Comparison of ENCODE assay signal across 2 cellular contexts in the genomic region with DNA sequence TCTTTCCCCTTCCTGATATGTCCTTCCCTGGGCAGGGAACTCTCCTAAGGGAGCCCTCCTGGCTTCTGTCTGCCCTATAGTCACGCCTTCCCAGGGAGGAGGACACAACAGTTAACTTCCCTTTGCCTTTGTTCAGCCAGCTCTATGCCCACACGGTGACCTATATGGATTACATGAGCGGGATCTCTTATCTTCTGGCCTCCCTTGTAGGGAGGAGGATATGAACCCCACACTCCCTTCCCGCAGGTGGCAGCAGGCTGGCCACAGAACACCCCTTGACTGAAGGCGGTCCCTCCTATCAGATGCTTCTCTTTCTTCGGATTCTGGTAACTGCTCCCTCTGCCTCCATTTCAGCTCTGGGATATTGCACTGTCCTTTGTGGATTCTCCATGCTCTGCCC.
TF ChIP-seq lines count a peak whose summit lies in the region.

No MANE protein-coding gene starts in this region.

TF ChIP-seq in HepG2, 621 proteins besides CTCF, POLR2A, EP300 and RAD21 (continues in another document):
- TF ChIP-seq RARA (CRISPR knock-in tag; IDR thresholded peaks at IDR 0.05) (peak; percentile 61), JARID2 (CRISPR knock-in tag; IDR thresholded peaks at IDR 0.05; ENCODE audit: insufficient replicate concordance) (no peak), MAFF (IDR thresholded peaks at IDR 0.05; ENCODE audit: low read depth, low read length) (no peak), TGIF2 (CRISPR knock-in tag; IDR thresholded peaks at IDR 0.05) (peak; percentile 26; the same call in 1 of the 2 replicates), SOX13 (IDR thresholded peaks at IDR 0.05) (no peak), SOX13 (CRISPR knock-in tag; conservative IDR thresholded peaks at IDR 0.05 in 1 of 2, IDR thresholded peaks at IDR 0.05 in 1 of 2) (peak in 1 of 2 experiments; percentile 47; a peak in 2 of 4 replicates), AKAP8 (CRISPR knock-in tag; IDR thresholded peaks at IDR 0.05) (no peak), ZNF230 (CRISPR knock-in tag; IDR thresholded peaks at IDR 0.05) (no peak), PPARG (CRISPR knock-in tag; conservative IDR thresholded peaks at IDR 0.05) (0 out of 2 replicates have a peak, but pooled peaks have one; percentile 4), RXRA (CRISPR knock-in tag; IDR thresholded peaks at IDR 0.05) (peak; percentile 38; the same call in 1 of the 2 replicates), YEATS2 (CRISPR knock-in tag; IDR thresholded peaks at IDR 0.05; ENCODE audit: borderline replicate concordance) (0 out of 2 replicates have a peak, but pooled peaks have one; percentile 17), ZNF350 (CRISPR knock-in tag; IDR thresholded peaks at IDR 0.05; ENCODE audit: borderline replicate concordance, low read depth) (0 out of 2 replicates have a peak, but pooled peaks have one; percentile 25), ETV5 (CRISPR knock-in tag; IDR thresholded peaks at IDR 0.05; ENCODE audit: borderline replicate concordance) (0 out of 2 replicates have a peak, but pooled peaks have one; percentile 22)
- TF ChIP-seq, protein P1, sequence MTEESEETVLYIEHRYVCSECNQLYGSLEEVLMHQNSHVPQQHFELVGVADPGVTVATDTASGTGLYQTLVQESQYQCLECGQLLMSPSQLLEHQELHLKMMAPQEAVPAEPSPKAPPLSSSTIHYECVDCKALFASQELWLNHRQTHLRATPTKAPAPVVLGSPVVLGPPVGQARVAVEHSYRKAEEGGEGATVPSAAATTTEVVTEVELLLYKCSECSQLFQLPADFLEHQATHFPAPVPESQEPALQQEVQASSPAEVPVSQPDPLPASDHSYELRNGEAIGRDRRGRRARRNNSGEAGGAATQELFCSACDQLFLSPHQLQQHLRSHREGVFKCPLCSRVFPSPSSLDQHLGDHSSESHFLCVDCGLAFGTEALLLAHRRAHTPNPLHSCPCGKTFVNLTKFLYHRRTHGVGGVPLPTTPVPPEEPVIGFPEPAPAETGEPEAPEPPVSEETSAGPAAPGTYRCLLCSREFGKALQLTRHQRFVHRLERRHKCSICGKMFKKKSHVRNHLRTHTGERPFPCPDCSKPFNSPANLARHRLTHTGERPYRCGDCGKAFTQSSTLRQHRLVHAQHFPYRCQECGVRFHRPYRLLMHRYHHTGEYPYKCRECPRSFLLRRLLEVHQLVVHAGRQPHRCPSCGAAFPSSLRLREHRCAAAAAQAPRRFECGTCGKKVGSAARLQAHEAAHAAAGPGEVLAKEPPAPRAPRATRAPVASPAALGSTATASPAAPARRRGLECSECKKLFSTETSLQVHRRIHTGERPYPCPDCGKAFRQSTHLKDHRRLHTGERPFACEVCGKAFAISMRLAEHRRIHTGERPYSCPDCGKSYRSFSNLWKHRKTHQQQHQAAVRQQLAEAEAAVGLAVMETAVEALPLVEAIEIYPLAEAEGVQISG (CRISPR knock-in tag; IDR thresholded peaks at IDR 0.05) = peak; percentile 58
- TF ChIP-seq, protein P2, sequence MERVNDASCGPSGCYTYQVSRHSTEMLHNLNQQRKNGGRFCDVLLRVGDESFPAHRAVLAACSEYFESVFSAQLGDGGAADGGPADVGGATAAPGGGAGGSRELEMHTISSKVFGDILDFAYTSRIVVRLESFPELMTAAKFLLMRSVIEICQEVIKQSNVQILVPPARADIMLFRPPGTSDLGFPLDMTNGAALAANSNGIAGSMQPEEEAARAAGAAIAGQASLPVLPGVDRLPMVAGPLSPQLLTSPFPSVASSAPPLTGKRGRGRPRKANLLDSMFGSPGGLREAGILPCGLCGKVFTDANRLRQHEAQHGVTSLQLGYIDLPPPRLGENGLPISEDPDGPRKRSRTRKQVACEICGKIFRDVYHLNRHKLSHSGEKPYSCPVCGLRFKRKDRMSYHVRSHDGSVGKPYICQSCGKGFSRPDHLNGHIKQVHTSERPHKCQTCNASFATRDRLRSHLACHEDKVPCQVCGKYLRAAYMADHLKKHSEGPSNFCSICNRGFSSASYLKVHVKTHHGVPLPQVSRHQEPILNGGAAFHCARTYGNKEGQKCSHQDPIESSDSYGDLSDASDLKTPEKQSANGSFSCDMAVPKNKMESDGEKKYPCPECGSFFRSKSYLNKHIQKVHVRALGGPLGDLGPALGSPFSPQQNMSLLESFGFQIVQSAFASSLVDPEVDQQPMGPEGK (CRISPR knock-in tag; IDR thresholded peaks at IDR 0.05) = peak; percentile 15; the same call in 1 of the 2 replicates
- TF ChIP-seq, protein P3, sequence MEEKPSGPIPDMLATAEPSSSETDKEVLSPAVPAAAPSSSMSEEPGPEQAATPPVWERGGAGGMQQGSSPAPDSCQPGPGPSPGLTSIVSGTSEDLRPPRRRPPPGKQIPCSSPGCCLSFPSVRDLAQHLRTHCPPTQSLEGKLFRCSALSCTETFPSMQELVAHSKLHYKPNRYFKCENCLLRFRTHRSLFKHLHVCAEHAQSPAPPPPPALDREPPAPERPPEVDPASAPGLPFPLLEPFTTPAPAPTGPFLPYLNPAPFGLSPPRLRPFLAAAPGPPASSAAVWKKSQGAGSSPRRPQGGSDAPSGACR (CRISPR knock-in tag; IDR thresholded peaks at IDR 0.05) = no peak
- TF ChIP-seq, protein P4, sequence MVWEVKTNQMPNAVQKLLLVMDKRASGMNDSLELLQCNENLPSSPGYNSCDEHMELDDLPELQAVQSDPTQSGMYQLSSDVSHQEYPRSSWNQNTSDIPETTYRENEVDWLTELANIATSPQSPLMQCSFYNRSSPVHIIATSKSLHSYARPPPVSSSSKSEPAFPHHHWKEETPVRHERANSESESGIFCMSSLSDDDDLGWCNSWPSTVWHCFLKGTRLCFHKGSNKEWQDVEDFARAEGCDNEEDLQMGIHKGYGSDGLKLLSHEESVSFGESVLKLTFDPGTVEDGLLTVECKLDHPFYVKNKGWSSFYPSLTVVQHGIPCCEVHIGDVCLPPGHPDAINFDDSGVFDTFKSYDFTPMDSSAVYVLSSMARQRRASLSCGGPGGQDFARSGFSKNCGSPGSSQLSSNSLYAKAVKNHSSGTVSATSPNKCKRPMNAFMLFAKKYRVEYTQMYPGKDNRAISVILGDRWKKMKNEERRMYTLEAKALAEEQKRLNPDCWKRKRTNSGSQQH (CRISPR knock-in tag; IDR thresholded peaks at IDR 0.05; ENCODE audit: low read depth) = 0 out of 2 replicates have a peak, but pooled peaks have one; percentile 16
- TF ChIP-seq, protein P5, sequence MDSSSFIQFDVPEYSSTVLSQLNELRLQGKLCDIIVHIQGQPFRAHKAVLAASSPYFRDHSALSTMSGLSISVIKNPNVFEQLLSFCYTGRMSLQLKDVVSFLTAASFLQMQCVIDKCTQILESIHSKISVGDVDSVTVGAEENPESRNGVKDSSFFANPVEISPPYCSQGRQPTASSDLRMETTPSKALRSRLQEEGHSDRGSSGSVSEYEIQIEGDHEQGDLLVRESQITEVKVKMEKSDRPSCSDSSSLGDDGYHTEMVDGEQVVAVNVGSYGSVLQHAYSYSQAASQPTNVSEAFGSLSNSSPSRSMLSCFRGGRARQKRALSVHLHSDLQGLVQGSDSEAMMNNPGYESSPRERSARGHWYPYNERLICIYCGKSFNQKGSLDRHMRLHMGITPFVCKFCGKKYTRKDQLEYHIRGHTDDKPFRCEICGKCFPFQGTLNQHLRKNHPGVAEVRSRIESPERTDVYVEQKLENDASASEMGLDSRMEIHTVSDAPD (CRISPR knock-in tag; IDR thresholded peaks at IDR 0.05) = no peak

TF ChIP-seq in K562, 482 proteins besides CTCF, POLR2A, EP300 and RAD21 (continues in another document):
- TF ChIP-seq MYBL2 (IDR thresholded peaks at IDR 0.05; ENCODE audit: low read depth) = no peak
- no peak for TF ChIP-seq MYBL2 (CRISPR knock-in tag; IDR thresholded peaks at IDR 0.05; ENCODE audit: borderline replicate concordance)
- peak; percentile 78; the same call in 1 of the 2 replicates for TF ChIP-seq KLF16 (IDR thresholded peaks at IDR 0.05)
- TF ChIP-seq TEAD4 (IDR thresholded peaks at IDR 0.05; ENCODE audit: low read length) = peak; percentile 11; the same call in 1 of the 2 replicates
- no peak for TF ChIP-seq TEAD4 (CRISPR knock-in tag; IDR thresholded peaks at IDR 0.05; ENCODE audit: borderline replicate concordance)
- 0 out of 2 replicates have a peak, but pooled peaks have one; percentile 39 for TF ChIP-seq SOX6 (IDR thresholded peaks at IDR 0.05)
- peak; percentile 52 for TF ChIP-seq CBFA2T3 (IDR thresholded peaks at IDR 0.05)
- TF ChIP-seq, protein P6, sequence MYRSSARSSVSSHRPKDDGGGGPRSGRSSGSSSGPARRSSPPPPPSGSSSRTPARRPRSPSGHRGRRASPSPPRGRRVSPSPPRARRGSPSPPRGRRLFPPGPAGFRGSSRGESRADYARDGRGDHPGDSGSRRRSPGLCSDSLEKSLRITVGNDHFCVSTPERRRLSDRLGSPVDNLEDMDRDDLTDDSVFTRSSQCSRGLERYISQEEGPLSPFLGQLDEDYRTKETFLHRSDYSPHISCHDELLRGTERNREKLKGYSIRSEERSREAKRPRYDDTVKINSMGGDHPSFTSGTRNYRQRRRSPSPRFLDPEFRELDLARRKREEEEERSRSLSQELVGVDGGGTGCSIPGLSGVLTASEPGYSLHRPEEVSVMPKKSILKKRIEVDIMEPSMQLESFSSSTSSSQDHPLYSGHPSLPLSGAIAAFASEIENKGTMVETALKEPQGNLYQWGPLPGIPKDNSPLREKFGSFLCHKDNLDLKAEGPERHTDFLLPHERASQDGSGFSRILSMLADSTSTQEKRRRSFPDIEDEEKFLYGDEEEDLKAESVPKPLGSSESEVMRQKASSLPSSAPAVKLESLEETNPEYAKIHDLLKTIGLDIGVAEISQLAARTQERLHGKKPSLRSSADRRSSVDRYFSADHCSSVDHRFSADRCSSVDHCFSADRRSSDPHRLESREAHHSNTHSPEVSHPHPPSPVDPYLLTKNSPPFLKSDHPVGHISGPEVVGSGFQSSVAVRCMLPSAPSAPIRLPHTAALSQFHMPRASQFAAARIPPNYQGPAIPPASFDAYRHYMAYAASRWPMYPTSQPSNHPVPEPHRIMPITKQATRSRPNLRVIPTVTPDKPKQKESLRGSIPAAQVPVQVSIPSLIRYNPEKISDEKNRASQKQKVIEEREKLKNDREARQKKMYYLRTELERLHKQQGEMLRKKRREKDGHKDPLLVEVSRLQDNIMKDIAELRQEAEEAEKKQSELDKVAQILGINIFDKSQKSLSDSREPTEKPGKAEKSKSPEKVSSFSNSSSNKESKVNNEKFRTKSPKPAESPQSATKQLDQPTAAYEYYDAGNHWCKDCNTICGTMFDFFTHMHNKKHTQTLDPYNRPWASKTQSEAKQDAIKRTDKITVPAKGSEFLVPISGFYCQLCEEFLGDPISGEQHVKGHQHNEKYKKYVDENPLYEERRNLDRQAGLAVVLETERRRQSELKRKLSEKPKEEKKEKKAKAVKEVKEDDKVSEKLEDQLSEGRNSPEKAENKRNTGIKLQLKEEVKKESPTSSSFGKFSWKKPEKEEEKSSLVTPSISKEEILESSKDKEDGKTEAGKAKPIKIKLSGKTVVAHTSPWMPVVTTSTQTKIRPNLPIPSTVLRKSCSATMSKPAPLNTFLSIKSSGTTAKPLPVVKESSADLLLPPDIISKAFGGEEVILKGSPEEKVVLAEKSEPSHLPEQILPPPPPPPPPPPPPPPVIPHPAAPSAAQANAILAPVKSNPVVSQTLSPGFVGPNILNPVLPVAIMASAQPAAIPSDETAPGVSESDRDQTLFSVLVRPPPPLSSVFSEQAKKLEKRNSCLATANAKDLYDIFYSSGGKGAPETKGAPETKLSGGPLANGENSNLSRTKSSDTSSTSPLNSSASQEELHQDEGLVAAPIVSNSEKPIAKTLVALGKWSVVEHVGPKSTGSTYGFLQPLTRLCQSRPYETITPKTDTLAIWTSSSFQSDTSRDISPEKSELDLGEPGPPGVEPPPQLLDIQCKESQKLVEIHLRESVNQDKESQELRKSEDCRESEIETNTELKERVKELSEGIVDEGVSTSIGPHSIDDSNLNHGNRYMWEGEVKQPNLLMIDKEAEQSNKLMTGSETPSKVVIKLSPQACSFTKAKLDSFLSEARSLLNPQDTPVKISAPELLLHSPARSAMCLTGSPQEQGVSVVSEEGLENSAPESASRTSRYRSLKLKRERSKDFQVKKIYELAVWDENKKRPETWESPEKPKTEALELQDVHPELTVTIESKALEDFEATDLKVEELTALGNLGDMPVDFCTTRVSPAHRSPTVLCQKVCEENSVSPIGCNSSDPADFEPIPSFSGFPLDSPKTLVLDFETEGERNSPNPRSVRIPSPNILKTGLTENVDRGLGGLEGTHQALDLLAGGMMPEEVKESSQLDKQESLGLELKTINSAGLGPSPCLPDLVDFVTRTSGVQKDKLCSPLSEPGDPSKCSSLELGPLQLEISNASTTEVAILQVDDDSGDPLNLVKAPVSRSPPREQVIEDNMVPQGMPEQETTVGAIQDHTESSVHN (IDR thresholded peaks at IDR 0.05; ENCODE audit: borderline replicate concordance in 1 of 2, low read depth in 1 of 2) = no peak
- no peak for TF ChIP-seq MAFG (tag; conservative IDR thresholded peaks at IDR 0.05)
- TF ChIP-seq, protein P7, sequence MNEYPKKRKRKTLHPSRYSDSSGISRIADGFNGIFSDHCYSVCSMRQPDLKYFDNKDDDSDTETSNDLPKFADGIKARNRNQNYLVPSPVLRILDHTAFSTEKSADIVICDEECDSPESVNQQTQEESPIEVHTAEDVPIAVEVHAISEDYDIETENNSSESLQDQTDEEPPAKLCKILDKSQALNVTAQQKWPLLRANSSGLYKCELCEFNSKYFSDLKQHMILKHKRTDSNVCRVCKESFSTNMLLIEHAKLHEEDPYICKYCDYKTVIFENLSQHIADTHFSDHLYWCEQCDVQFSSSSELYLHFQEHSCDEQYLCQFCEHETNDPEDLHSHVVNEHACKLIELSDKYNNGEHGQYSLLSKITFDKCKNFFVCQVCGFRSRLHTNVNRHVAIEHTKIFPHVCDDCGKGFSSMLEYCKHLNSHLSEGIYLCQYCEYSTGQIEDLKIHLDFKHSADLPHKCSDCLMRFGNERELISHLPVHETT (CRISPR knock-in tag; conservative IDR thresholded peaks at IDR 0.05 in 1 of 2, IDR thresholded peaks at IDR 0.05 in 1 of 2) = peak in 1 of 2 experiments; percentile 45; a peak in 1 of 4 replicates
- no peak for TF ChIP-seq SMARCA4 (IDR thresholded peaks at IDR 0.05)
- no peak for TF ChIP-seq XRCC4 (IDR thresholded peaks at IDR 0.05; ENCODE audit: extremely low read depth, insufficient read depth, insufficient read length)
- TF ChIP-seq HDAC8 (tag; IDR thresholded peaks at IDR 0.05) = no peak
- peak; percentile 42 to 45; a peak in 1 of 4 replicates for TF ChIP-seq MAZ (CRISPR knock-in tag; conservative IDR thresholded peaks at IDR 0.05 in 1 of 2, IDR thresholded peaks at IDR 0.05 in 1 of 2)
- no peak for TF ChIP-seq SRSF9 (IDR thresholded peaks at IDR 0.05; ENCODE audit: borderline replicate concordance, low read depth, low read length)
- TF ChIP-seq, protein P8, sequence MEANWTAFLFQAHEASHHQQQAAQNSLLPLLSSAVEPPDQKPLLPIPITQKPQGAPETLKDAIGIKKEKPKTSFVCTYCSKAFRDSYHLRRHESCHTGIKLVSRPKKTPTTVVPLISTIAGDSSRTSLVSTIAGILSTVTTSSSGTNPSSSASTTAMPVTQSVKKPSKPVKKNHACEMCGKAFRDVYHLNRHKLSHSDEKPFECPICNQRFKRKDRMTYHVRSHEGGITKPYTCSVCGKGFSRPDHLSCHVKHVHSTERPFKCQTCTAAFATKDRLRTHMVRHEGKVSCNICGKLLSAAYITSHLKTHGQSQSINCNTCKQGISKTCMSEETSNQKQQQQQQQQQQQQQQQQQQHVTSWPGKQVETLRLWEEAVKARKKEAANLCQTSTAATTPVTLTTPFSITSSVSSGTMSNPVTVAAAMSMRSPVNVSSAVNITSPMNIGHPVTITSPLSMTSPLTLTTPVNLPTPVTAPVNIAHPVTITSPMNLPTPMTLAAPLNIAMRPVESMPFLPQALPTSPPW (CRISPR knock-in tag; IDR thresholded peaks at IDR 0.05) = peak; percentile 38; the same call in 1 of the 2 replicates
- no peak for TF ChIP-seq ZNF239 (CRISPR knock-in tag; IDR thresholded peaks at IDR 0.05)
- peak in 1 of 2 experiments; percentile 39; a peak in 1 of 4 replicates for TF ChIP-seq TRIM24 (IDR thresholded peaks at IDR 0.05)
- TF ChIP-seq CBFA2T2 (conservative IDR thresholded peaks at IDR 0.05) = peak; percentile 24; the same call in 1 of the 2 replicates
- 0 out of 2 replicates have a peak, but pooled peaks have one; percentile 18 for TF ChIP-seq ARID1B (IDR thresholded peaks at IDR 0.05)
- no peak for TF ChIP-seq SP2 (IDR thresholded peaks at IDR 0.05; ENCODE audit: extremely low read depth, low read depth, low read length, poor library complexity, severe bottlenecking)
- peak; percentile 41; the same call in 1 of the 2 replicates for TF ChIP-seq CTBP1 (IDR thresholded peaks at IDR 0.05; ENCODE audit: borderline replicate concordance)
